ENCODE assay signal across 8 cellular contexts in the genomic region with DNA sequence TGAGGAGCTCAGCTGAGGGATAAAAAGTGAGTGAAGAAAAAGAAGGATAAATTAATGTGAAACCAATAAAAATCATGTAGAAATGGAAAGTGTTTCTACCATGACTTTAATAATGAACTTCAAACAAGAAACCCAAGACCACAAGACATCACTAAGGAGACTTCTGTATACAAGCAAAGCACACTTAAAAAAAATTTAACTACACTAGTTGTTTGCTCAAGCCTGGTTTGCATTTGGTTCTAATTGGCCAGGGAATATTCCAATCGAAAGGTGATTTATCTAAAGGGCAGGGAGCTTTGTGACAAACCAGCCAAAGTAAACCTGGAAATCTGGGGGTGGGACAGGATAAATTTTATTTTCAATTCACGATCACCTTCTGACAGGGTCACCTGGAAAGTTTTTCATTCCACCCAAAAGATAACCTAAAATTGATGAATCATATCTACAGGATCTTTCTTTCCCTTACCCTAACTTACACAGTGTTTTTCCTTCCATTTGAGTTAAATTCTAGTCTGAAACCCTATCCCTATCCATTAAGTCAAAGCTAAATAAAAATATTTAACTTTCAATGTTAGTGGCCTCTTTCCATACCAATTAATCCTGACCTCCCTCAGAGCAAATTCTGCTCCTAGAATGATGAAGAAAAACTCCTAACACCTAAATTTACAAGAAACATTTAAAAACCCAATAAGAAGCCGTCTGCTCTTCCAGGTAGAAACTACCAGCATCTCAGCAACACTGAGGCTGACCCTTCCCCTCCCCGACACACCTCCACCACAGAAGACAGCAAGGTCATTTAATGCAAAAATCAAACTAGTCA. TPM values are rescaled to one million over a fixed set of nuclear protein-coding genes. Genes with fewer than 3 reads are reported as not detected.
A peak's percentile ranks its signal among the peaks of the same experiment; 100 is the strongest.
DNase-seq lines count a peak whose midpoint lies in the region; TF ChIP-seq lines count a peak whose summit lies in the region.

No MANE protein-coding gene starts in this region.

- H3K27ac ChIP-seq in SJCRH30, result no peak overlapping the region
- no peak overlapping the region for H3K27ac ChIP-seq in iPS DF 6.9 (ENCODE audit: low read length)
- peak overlapping the region; percentile 70 for H3K27ac ChIP-seq in stomach smooth muscle (ENCODE audit: low read length)

- intact Hi-C loops in activated CD4-positive, alpha-beta memory T cell treated with anti-CD3 and anti-CD28 coated beads for 36 hours (cut with micrococcal nuclease), result no loop called here
- intact Hi-C loops in lower leg skin (cut with DNase I; ENCODE audit: low total_unique reads), result loop anchor here (10.0 kb wide), 1 partner anchor 276 kb away; no protein-coding TSS in a partner anchor

- no peak overlapping the region for H3K27ac Mint-ChIP-seq in activated CD4-positive, alpha-beta memory T cell treated with anti-CD3 and anti-CD28 coated beads, Interleukin-2, amount 10 ng/mL, durations not matched to agents 7 days and 5 days
- no peak overlapping the region for H3K27ac Mint-ChIP-seq in activated CD4-positive, alpha-beta memory T cell treated with anti-CD3 and anti-CD28 coated beads for 36 hours

- H3K4me3 ChIP-seq in SJCRH30, result peak overlapping the region; percentile 67
- peak overlapping the region; percentile 37; the same call in 1 of the 2 replicates for H3K4me3 ChIP-seq in iPS DF 6.9 (ENCODE audit: low read length)
- peak overlapping the region; percentile 74 to 98 for H3K4me3 ChIP-seq in stomach smooth muscle (ENCODE audit: low read length in 2 of 2)
- H3K4me3 ChIP-seq in lower leg skin (ENCODE audit: low read depth, poor library complexity, severe bottlenecking), result no peak overlapping the region

- H3K27me3 Mint-ChIP-seq in activated CD4-positive, alpha-beta memory T cell treated with anti-CD3 and anti-CD28 coated beads, Interleukin-2, amount 10 ng/mL, durations not matched to agents 7 days and 5 days, result peaks cover 53% of the 10 kb centered on the region
- H3K27me3 Mint-ChIP-seq in activated CD4-positive, alpha-beta memory T cell treated with anti-CD3 and anti-CD28 coated beads for 36 hours, result peaks cover 32% of the 10 kb centered on the region

- peak overlapping the region; percentile 13 to 54 for H3K9ac ChIP-seq in stomach smooth muscle (ENCODE audit: low read length in 2 of 2)

- no peaks in the 10 kb centered on the region for H3K36me3 Mint-ChIP-seq in activated CD4-positive, alpha-beta memory T cell treated with anti-CD3 and anti-CD28 coated beads, Interleukin-2, amount 10 ng/mL, durations not matched to agents 7 days and 5 days (ENCODE audit: low read depth)
- H3K36me3 Mint-ChIP-seq in activated CD4-positive, alpha-beta memory T cell treated with anti-CD3 and anti-CD28 coated beads for 36 hours, result no peaks in the 10 kb centered on the region

- H3K4me1 Mint-ChIP-seq in activated CD4-positive, alpha-beta memory T cell treated with anti-CD3 and anti-CD28 coated beads, Interleukin-2, amount 10 ng/mL, durations not matched to agents 7 days and 5 days, result peaks cover 27% of the 10 kb centered on the region
- peaks cover 17% of the 10 kb centered on the region for H3K4me1 Mint-ChIP-seq in activated CD4-positive, alpha-beta memory T cell treated with anti-CD3 and anti-CD28 coated beads for 36 hours (ENCODE audit: low read depth)

- DNase-seq in activated CD4-positive, alpha-beta memory T cell treated with anti-CD3 and anti-CD28 coated beads, Interleukin-2, amount 10 ng/mL, durations not matched to agents 7 days and 5 days, result no peak
- DNase-seq in activated CD4-positive, alpha-beta memory T cell treated with anti-CD3 and anti-CD28 coated beads for 36 hours, result no peak
- DNase-seq in SJCRH30 (no peak), iPS DF 6.9 (ENCODE audit: low read depth, low spot score) (no peak), NOMO-1 (lab: John Stamatoyannopoulos, UW; ENCODE audit: unreplicated experiment in 2 of 2) (no peak), lower leg skin (ENCODE audit: low spot score in 2 of 2) (no peak), NCI-H187 (lab: John Stamatoyannopoulos, UW) (no peak)

- CTCF ChIA-PET in activated CD4-positive, alpha-beta memory T cell treated with anti-CD3 and anti-CD28 coated beads, Interleukin-2, amount 10 ng/mL, durations not matched to agents 7 days and 5 days (lab: Charles Lee), result no interaction called here
- CTCF ChIA-PET in activated CD4-positive, alpha-beta memory T cell treated with anti-CD3 and anti-CD28 coated beads for 36 hours (lab: Charles Lee), result no interaction called here

- H3K9me3 ChIP-seq in SJCRH30 (replicated peaks) (no peaks in the 10 kb centered on the region), iPS DF 6.9 (ENCODE audit: control insufficient read depth, insufficient read depth, low read length) (no peaks in the 10 kb centered on the region), stomach smooth muscle (ENCODE audit: control insufficient read depth in 2 of 2, low read length in 2 of 2) (no peaks in the 10 kb centered on the region)

- no peaks in the 10 kb centered on the region for H3K27me3 ChIP-seq in SJCRH30
- no peaks in the 10 kb centered on the region; the same call in 1 of the 2 replicates for H3K27me3 ChIP-seq in iPS DF 6.9 (ENCODE audit: control insufficient read depth, insufficient read depth, low read length)
- no peaks in the 10 kb centered on the region for H3K27me3 ChIP-seq in stomach smooth muscle (ENCODE audit: control insufficient read depth in 1 of 2, insufficient read depth in 2 of 2, low read length in 2 of 2)

- POLR2A ChIA-PET in activated CD4-positive, alpha-beta memory T cell treated with anti-CD3 and anti-CD28 coated beads, Interleukin-2, amount 10 ng/mL, durations not matched to agents 7 days and 5 days (lab: Charles Lee), result interaction anchor here (1.0 kb wide), 1 partner anchor 107 kb away, joined by 3 read pairs; no protein-coding TSS in a partner anchor
- POLR2A ChIA-PET in activated CD4-positive, alpha-beta memory T cell treated with anti-CD3 and anti-CD28 coated beads for 36 hours (lab: Charles Lee), result no interaction called here

- no peak for TF ChIP-seq CTCF in lower leg skin (IDR thresholded peaks at IDR 0.05)

- H3K4me1 ChIP-seq in SJCRH30 (peaks cover 22% of the 10 kb centered on the region), iPS DF 6.9 (ENCODE audit: control insufficient read depth, insufficient read depth, low read length) (no peaks in the 10 kb centered on the region; the same call in 1 of the 2 replicates), stomach smooth muscle (ENCODE audit: control insufficient read depth, insufficient read depth, low read length) (peaks cover 42% of the 10 kb centered on the region)

- WGBS in iPS DF 6.9 (ENCODE audit: insufficient coverage, insufficient read length), result no CpG with 5 or more reads among the region's 4 CpGs
- 45 to 56% methylated on average over 4 of the region's 4 CpGs for WGBS in lower leg skin, 2 donors

- no peaks in the 10 kb centered on the region for H3K9me3 Mint-ChIP-seq in activated CD4-positive, alpha-beta memory T cell treated with anti-CD3 and anti-CD28 coated beads, Interleukin-2, amount 10 ng/mL, durations not matched to agents 7 days and 5 days
- no peaks in the 10 kb centered on the region for H3K9me3 Mint-ChIP-seq in activated CD4-positive, alpha-beta memory T cell treated with anti-CD3 and anti-CD28 coated beads for 36 hours

- peak overlapping the region; percentile 25 for H3K4me3 Mint-ChIP-seq in activated CD4-positive, alpha-beta memory T cell treated with anti-CD3 and anti-CD28 coated beads, Interleukin-2, amount 10 ng/mL, durations not matched to agents 7 days and 5 days
- H3K4me3 Mint-ChIP-seq in activated CD4-positive, alpha-beta memory T cell treated with anti-CD3 and anti-CD28 coated beads for 36 hours, result no peak overlapping the region

- no peak for TF ChIP-seq POLR2A in lower leg skin (IDR thresholded peaks at IDR 0.05)

- peaks cover under 1% of the 10 kb centered on the region for H3K36me3 ChIP-seq in SJCRH30
- H3K36me3 ChIP-seq in iPS DF 6.9 (ENCODE audit: control insufficient read depth, insufficient read depth, low read length), result no peaks in the 10 kb centered on the region
- peaks cover 0 to 4% of the 10 kb centered on the region in 2 donors for H3K36me3 ChIP-seq in stomach smooth muscle (ENCODE audit: control insufficient read depth in 2 of 2, insufficient read depth in 2 of 2, low read length in 2 of 2)

RNA-seq across cellular contexts. Expression of gene EGLN3, which starts 2.5 kb away (rescaled TPM):
- total RNA-seq in activated CD4-positive, alpha-beta memory T cell treated with anti-CD3 and anti-CD28 coated beads, Interleukin-2, amount 10 ng/mL, durations not matched to agents 7 days and 5 days, result 10 to 100 TPM; 10.9 to 12.0 TPM
- total RNA-seq in activated CD4-positive, alpha-beta memory T cell treated with anti-CD3 and anti-CD28 coated beads for 36 hours, result 1 to 10 TPM; 1.2 to 1.9 TPM
- total RNA-seq in SJCRH30 (2014; rRNA removed; shearing (Covaris generic)), result 34.5 and 38.4 TPM in 2 replicates
- 100 to 1,000 TPM; 161 to 299 (median 167) TPM for total RNA-seq in lower leg skin

Comparison
In these comparisons a context has a peak if more than half of its experiments do, and no peak if none do; other contexts are left out.
1. RNA of gene EGLN3, which starts 2.5 kb away (total RNA-seq): 161 to 299 TPM in lower leg skin, 34.5 to 38.4 TPM in SJCRH30 and 10.9 to 12.0 TPM in activated CD4-positive, alpha-beta memory T cell treated with anti-CD3 and anti-CD28 coated beads, Interleukin-2, amount 10 ng/mL, durations not matched to agents 7 days and 5 days; 1.2 to 1.9 TPM in activated CD4-positive, alpha-beta memory T cell treated with anti-CD3 and anti-CD28 coated beads for 36 hours; every median in the first group is over 4 times any median in the second.